In the genomic region with DNA sequence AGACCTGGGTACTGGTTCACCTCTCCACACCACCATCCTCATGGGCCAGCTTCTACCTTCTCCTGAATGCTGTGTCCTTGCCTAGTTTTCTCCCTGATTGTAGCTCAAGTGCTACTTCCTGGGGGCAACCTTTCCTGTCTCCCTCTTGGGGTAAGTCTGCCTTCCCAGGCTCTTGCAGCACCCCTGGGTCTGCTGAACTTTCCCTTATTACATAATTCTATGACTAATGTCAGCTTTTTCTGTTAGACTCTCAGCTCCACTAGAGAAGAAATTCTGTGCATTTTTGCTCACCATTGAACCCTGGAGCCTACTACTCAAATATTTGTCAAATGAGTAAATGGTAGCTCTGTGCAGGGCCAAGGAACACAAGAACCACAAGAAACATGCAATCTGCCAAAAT, we compare ENCODE assay signal across 8 cellular contexts.
DNase-seq lines count a peak whose midpoint lies in the region; ATAC-seq and TF ChIP-seq lines count a peak whose summit lies in the region.
"Not testable (repeated sequence)": the region's sequence is repeated elsewhere in the genome, so short reads cannot be mapped to it uniquely, and the experiment has no call there.

No MANE protein-coding gene starts in this region.

- H3K27me3 ChIP-seq in PC-3 (ENCODE audit: low read length); adipocyte (replicated peaks; ENCODE audit: control insufficient read depth, insufficient read depth, low read length): not testable (repeated sequence)

- H3F3A ChIP-seq in PC-3 (ENCODE audit: low read length, unreplicated experiment) = not testable (repeated sequence)

- H3K9ac ChIP-seq in PC-3 (ENCODE audit: low read length) = peak overlapping the region; percentile 44; the same call in 1 of the 2 replicates
- not testable (repeated sequence) for H3K9ac ChIP-seq in adipocyte (ENCODE audit: low read length)

- not testable (repeated sequence) for BruUV-seq in PC-3 (replicated peaks; lab: Mats Ljungman, UMichigan)

- peaks cover 23% of the 10 kb centered on the region for H3K4me1 ChIP-seq in PC-3 (ENCODE audit: insufficient read depth, low read length)
- not testable (repeated sequence) for H3K4me1 ChIP-seq in adipocyte (ENCODE audit: control insufficient read depth, insufficient read depth, low read length)

- intact Hi-C loops in PC-3 (cut with micrococcal nuclease) = not testable (repeated sequence)

- POLR2A ChIA-PET in PC-3 (lab: Charles Lee; ENCODE audit: unreplicated experiment) = not testable (repeated sequence)

- H3K27ac ChIP-seq in PC-3 (ENCODE audit: low read length) = peak overlapping the region; percentile 89

- ATAC-seq in PC-3 = peak; percentile 73

- DNase-seq in A172 (ENCODE audit: low spot score) (peak; percentile 83), COLO829 (ENCODE audit: low spot score) (peak; percentile 4), HS-27A (ENCODE audit: low read depth) (peak; percentile 88), PC-3 (peak; percentile 94), adipocyte (ENCODE audit: low read depth) (peak; percentile 3), epithelial cell of esophagus (ENCODE audit: low read depth) (peak; percentile 34), iris pigment epithelial cell (ENCODE audit: low read depth) (peak; percentile 20), stromal cell of bone marrow (ENCODE audit: low read depth) (peak; percentile 84)

- not testable (repeated sequence) for H2AFZ ChIP-seq in PC-3 (ENCODE audit: low read length)

- not testable (repeated sequence) for H3K4me3 ChIP-seq in PC-3 (ENCODE audit: low read length); adipocyte (ENCODE audit: low read length); epithelial cell of esophagus (ENCODE audit: low read length)

- not testable (repeated sequence) for H3K79me2 ChIP-seq in PC-3 (ENCODE audit: low read length)

- not testable (repeated sequence) for H3K36me3 ChIP-seq in PC-3 (ENCODE audit: low read depth, low read length); adipocyte (ENCODE audit: control insufficient read depth, insufficient read depth, low read length, severe bottlenecking)

- not testable (repeated sequence) for H3K9me3 ChIP-seq in PC-3 (ENCODE audit: low read length); adipocyte (ENCODE audit: control insufficient read depth, low read length)

- H4K20me1 ChIP-seq in PC-3 (ENCODE audit: low read length) = not testable (repeated sequence)

- not testable (repeated sequence) for TF ChIP-seq CTCF in PC-3 (conservative IDR thresholded peaks at IDR 0.05; ENCODE audit: low read depth, low read length); epithelial cell of esophagus (IDR thresholded peaks at IDR 0.05; ENCODE audit: insufficient read depth, low read depth, low read length, missing control alignments)

- CTCF ChIA-PET in PC-3 (lab: Charles Lee) = not testable (repeated sequence)

- H3K9me2 ChIP-seq in PC-3 (replicated peaks; ENCODE audit: low read length) = not testable (repeated sequence)

- peak overlapping the region; percentile 44 for H3K4me2 ChIP-seq in PC-3 (ENCODE audit: low read length)

Comparison
In these comparisons a context has a peak if more than half of its experiments do, and no peak if none do; other contexts are left out.
1. DNase-seq: peak in every context shown above with its lines; median percentile 94 in PC-3; 88 in HS-27A; 84 in stromal cell of bone marrow; 83 in A172; 34 in epithelial cell of esophagus; 20 in iris pigment epithelial cell; 4 in COLO829; 3 in adipocyte.